32 cellular contexts compared by ENCODE assay signal in genomic region chr17:30275911-30276310, GRCh38. TPM values are rescaled to one million over a fixed set of nuclear protein-coding genes. Genes with fewer than 3 reads are reported as not detected.
"Had no signal": no experiment of that assay in that cellular context is flagged by ENCODE, and none has a peak within 500 bp of the region (broad histone marks: within the 10 kb centered on the region; RNA-seq: fewer than 3 reads in every experiment).

No MANE protein-coding gene starts in this region.

- H3K27ac ChIP-seq: dorsolateral prefrontal cortex, gastrocnemius medialis, psoas muscle, skin epidermis, spleen, thoracic aorta, tibial nerve had no signal

- H3K9me3 Mint-ChIP-seq: mesothelial cell of epicardium; naive B cell; nephron; stimulated activated naive B cell treated with anti-CD40 and anti-IgM and Interleukin-4, amounts not matched to agents 10 μg/mL and 1 μg/mL and 100 μg/mL, for 72 hours; stimulated activated naive CD8-positive, alpha-beta T cell treated with anti-CD3 and anti-CD28 coated beads, Interleukin-15, Interleukin-2, amounts not matched to agents 100 ng/mL and 50 ng/mL, for 24 hours had no signal

- ATAC-seq: gastrocnemius medialis; left lobe of liver; mucosa of descending colon; psoas muscle; right cardiac atrium; stimulated activated naive B cell treated with anti-CD40 and anti-IgM and Interleukin-4, amounts not matched to agents 10 μg/mL and 1 μg/mL and 100 μg/mL, for 72 hours had no signal

- H3K9me3 ChIP-seq: gastrocnemius medialis, mucosa of descending colon, psoas muscle, spleen, thoracic aorta, tibial nerve, upper lobe of left lung had no signal

- FAIRE-seq: colon, kidney, urothelium cell line had no signal

- DNase-seq: dorsolateral prefrontal cortex; effector CD4-positive, alpha-beta T cell; foreskin fibroblast; gastrocnemius medialis; head of caudate nucleus; kidney; mesenchymal stem cell; mucosa of descending colon; naive B cell; nucleus accumbens; posterior cingulate gyrus; psoas muscle; right cardiac atrium; spleen; stimulated activated CD4-positive, alpha-beta T cell treated with anti-CD3 and anti-CD28 coated beads, Interleukin-4, amount 100 ng/mL, for 4 hours; stimulated activated naive B cell treated with anti-CD40 and anti-IgM and Interleukin-4, amounts not matched to agents 10 μg/mL and 1 μg/mL and 100 μg/mL, for 72 hours; upper lobe of left lung had no signal

- H3K27ac Mint-ChIP-seq: mesothelial cell of epicardium; nephron; stimulated activated naive B cell treated with anti-CD40 and anti-IgM and Interleukin-4, amounts not matched to agents 10 μg/mL and 1 μg/mL and 100 μg/mL, for 72 hours; stimulated activated naive CD8-positive, alpha-beta T cell treated with anti-CD3 and anti-CD28 coated beads, Interleukin-15, Interleukin-2, amounts not matched to agents 100 ng/mL and 50 ng/mL, for 24 hours had no signal

- H3K4me1 Mint-ChIP-seq: mesothelial cell of epicardium; nephron; stimulated activated naive B cell treated with anti-CD40 and anti-IgM and Interleukin-4, amounts not matched to agents 10 μg/mL and 1 μg/mL and 100 μg/mL, for 72 hours had no signal

- H3K4me3 Mint-ChIP-seq: mesothelial cell of epicardium; naive B cell; nephron; stimulated activated naive B cell treated with anti-CD40 and anti-IgM and Interleukin-4, amounts not matched to agents 10 μg/mL and 1 μg/mL and 100 μg/mL, for 72 hours; stimulated activated naive CD8-positive, alpha-beta T cell treated with anti-CD3 and anti-CD28 coated beads, Interleukin-15, Interleukin-2, amounts not matched to agents 100 ng/mL and 50 ng/mL, for 24 hours had no signal

- H3K27me3 ChIP-seq: dorsolateral prefrontal cortex, gastrocnemius medialis, spleen, tibial nerve, upper lobe of left lung had no signal

- H3K27me3 Mint-ChIP-seq: naive B cell; stimulated activated naive B cell treated with anti-CD40 and anti-IgM and Interleukin-4, amounts not matched to agents 10 μg/mL and 1 μg/mL and 100 μg/mL, for 72 hours; stimulated activated naive CD8-positive, alpha-beta T cell treated with anti-CD3 and anti-CD28 coated beads, Interleukin-15, Interleukin-2, amounts not matched to agents 100 ng/mL and 50 ng/mL, for 24 hours had no signal

- H3K4me1 ChIP-seq: gastrocnemius medialis, psoas muscle, spleen, tibial nerve had no signal

- H3K4me3 ChIP-seq: dorsolateral prefrontal cortex, gastrocnemius medialis, lung, mucosa of descending colon, psoas muscle, skin epidermis, spleen, thoracic aorta, tibial nerve, upper lobe of left lung had no signal

RNA-seq across cellular contexts. Expression of gene SLC6A4, which starts 40.4 kb away (rescaled TPM):
- total RNA-seq: psoas muscle had no signal

RNA-seq across cellular contexts. Expression of gene TMIGD1, which starts 57.9 kb away (rescaled TPM):
- total RNA-seq: glomerular endothelial cell, kidney, left lobe of liver, liver, lung, mesothelial cell of epicardium, osteocyte, psoas muscle, renal cortical epithelial cell, right cardiac atrium, spleen, thoracic aorta, tibial nerve, upper lobe of left lung had no signal
- polyA plus RNA-seq: esophagus, liver, lung, psoas muscle, right cardiac atrium, spleen had no signal
